Comparison of ENCODE assay signal across 1 cellular context in the genomic region with DNA sequence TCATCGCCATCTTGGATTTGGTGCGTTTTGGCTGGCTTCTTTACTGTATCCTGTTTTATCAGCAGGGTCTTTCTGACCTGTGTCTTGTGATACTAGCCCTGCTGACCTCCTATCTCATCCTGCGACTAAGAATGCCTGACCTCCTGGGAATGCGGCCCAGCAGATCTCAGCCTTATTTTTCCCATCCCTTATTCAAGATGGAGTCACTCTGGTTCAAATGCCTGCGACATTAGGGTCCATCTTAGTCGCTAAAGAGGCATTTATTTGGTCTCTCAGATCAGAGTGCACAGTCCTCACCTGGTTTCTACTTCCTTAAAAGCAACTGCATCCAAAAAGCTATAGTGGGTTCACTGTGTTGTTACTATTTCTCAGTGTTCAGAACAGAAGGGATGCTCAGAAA.
TF ChIP-seq lines count a peak whose summit lies in the region.

No MANE protein-coding gene starts in this region.

TF ChIP-seq in K562, 482 proteins besides CTCF, POLR2A, EP300 and RAD21 (continued from another document and continues in another):
- TF ChIP-seq OTX1 (CRISPR knock-in tag; IDR thresholded peaks at IDR 0.05): no peak
- no peak for TF ChIP-seq ZNF23 (CRISPR knock-in tag; IDR thresholded peaks at IDR 0.05)
- TF ChIP-seq PHTF2 (CRISPR knock-in tag; IDR thresholded peaks at IDR 0.05): no peak
- TF ChIP-seq, protein P1, sequence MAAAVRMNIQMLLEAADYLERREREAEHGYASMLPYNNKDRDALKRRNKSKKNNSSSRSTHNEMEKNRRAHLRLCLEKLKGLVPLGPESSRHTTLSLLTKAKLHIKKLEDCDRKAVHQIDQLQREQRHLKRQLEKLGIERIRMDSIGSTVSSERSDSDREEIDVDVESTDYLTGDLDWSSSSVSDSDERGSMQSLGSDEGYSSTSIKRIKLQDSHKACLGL (CRISPR knock-in tag; IDR thresholded peaks at IDR 0.05; ENCODE audit: borderline replicate concordance, poor library complexity, severe bottlenecking): peak; percentile 18
- TF ChIP-seq ZNF140 (CRISPR knock-in tag; IDR thresholded peaks at IDR 0.05): no peak
- no peak for TF ChIP-seq CBX5 (IDR thresholded peaks at IDR 0.05; ENCODE audit: borderline replicate concordance, low read depth)
- TF ChIP-seq YY1 (IDR thresholded peaks at IDR 0.05; ENCODE audit: borderline replicate concordance in 1 of 3, control insufficient read depth in 1 of 3, extremely low read depth in 1 of 3, insufficient read depth in 3 of 3, insufficient read length in 1 of 3, insufficient replicate concordance in 2 of 3, low read depth in 1 of 3, low read length in 2 of 3): no peak
- TF ChIP-seq BCOR (IDR thresholded peaks at IDR 0.05): no peak
- TF ChIP-seq, protein P2, sequence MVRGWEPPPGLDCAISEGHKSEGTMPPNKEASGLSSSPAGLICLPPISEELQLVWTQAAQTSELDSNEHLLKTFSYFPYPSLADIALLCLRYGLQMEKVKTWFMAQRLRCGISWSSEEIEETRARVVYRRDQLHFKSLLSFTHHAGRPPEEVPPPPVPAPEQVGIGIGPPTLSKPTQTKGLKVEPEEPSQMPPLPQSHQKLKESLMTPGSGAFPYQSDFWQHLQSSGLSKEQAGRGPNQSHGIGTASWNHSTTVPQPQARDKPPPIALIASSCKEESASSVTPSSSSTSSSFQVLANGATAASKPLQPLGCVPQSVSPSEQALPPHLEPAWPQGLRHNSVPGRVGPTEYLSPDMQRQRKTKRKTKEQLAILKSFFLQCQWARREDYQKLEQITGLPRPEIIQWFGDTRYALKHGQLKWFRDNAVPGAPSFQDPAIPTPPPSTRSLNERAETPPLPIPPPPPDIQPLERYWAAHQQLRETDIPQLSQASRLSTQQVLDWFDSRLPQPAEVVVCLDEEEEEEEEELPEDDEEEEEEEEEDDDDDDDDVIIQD (CRISPR knock-in tag; IDR thresholded peaks at IDR 0.05): no peak
- no peak for TF ChIP-seq DACH1 (IDR thresholded peaks at IDR 0.05; ENCODE audit: partially characterized antibody)
- no peak for TF ChIP-seq TEAD4 (IDR thresholded peaks at IDR 0.05; ENCODE audit: low read length)
- no peak for TF ChIP-seq TEAD4 (CRISPR knock-in tag; IDR thresholded peaks at IDR 0.05; ENCODE audit: borderline replicate concordance)
- TF ChIP-seq ZNF253 (CRISPR knock-in tag; conservative IDR thresholded peaks at IDR 0.05): no peak
- TF ChIP-seq RBM39 (optimal IDR thresholded peaks at IDR 0.05; ENCODE audit: low read depth, low read length): no peak
- no peak for TF ChIP-seq FOXK2 (conservative IDR thresholded peaks at IDR 0.05 in 1 of 2, IDR thresholded peaks at IDR 0.05 in 1 of 2; ENCODE audit: low read depth in 2 of 2)
- TF ChIP-seq ZNF76 (CRISPR knock-in tag; IDR thresholded peaks at IDR 0.05; ENCODE audit: borderline replicate concordance): no peak
- TF ChIP-seq, protein P3, sequence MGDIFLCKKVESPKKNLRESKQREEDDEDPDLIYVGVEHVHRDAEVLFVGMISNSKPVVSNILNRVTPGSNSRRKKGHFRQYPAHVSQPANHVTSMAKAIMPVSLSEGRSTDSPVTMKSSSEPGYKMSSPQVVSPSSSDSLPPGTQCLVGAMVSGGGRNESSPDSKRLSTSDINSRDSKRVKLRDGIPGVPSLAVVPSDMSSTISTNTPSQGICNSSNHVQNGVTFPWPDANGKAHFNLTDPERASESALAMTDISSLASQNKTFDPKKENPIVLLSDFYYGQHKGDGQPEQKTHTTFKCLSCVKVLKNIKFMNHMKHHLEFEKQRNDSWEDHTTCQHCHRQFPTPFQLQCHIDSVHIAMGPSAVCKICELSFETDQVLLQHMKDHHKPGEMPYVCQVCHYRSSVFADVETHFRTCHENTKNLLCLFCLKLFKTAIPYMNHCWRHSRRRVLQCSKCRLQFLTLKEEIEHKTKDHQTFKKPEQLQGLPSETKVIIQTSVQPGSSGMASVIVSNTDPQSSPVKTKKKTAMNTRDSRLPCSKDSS (IDR thresholded peaks at IDR 0.05; ENCODE audit: low read depth, partially characterized antibody): no peak
- no peak for TF ChIP-seq NCOA6 (IDR thresholded peaks at IDR 0.05)
- TF ChIP-seq SIN3A (IDR thresholded peaks at IDR 0.05; ENCODE audit: borderline replicate concordance in 2 of 2, control insufficient read depth in 1 of 2, low read depth in 2 of 2, low read length in 2 of 2): no peak
- 0 out of 2 replicates have a peak, but pooled peaks have one; percentile 51 for TF ChIP-seq ZBTB9 (CRISPR knock-in tag; IDR thresholded peaks at IDR 0.05)
- TF ChIP-seq PRMT5 (CRISPR knock-in tag; IDR thresholded peaks at IDR 0.05): no peak
- no peak for TF ChIP-seq MYBL2 (IDR thresholded peaks at IDR 0.05; ENCODE audit: low read depth)
- no peak for TF ChIP-seq MYBL2 (CRISPR knock-in tag; IDR thresholded peaks at IDR 0.05; ENCODE audit: borderline replicate concordance)
- TF ChIP-seq MXI1 (IDR thresholded peaks at IDR 0.05; ENCODE audit: low read depth, low read length): no peak
- TF ChIP-seq ZNF668 (CRISPR knock-in tag; IDR thresholded peaks at IDR 0.05): peak; percentile 91; the same call in 1 of the 2 replicates
- peak; percentile 69; the same call in 1 of the 2 replicates for TF ChIP-seq SMAD3 (CRISPR knock-in tag; conservative IDR thresholded peaks at IDR 0.05)
- TF ChIP-seq FOXA3 (CRISPR knock-in tag; conservative IDR thresholded peaks at IDR 0.05 in 1 of 2, IDR thresholded peaks at IDR 0.05 in 1 of 2): no peak
- peak; percentile 79; the same call in 1 of the 2 replicates for TF ChIP-seq ZNF644 (tag; IDR thresholded peaks at IDR 0.05; ENCODE audit: low read depth)
- peak in 1 of 2 experiments; percentile 61; a peak in 2 of 4 replicates for TF ChIP-seq ZNF639 (CRISPR knock-in tag; conservative IDR thresholded peaks at IDR 0.05 in 1 of 2, IDR thresholded peaks at IDR 0.05 in 1 of 2)
- TF ChIP-seq PCBP2 (IDR thresholded peaks at IDR 0.05; ENCODE audit: low read depth, low read length, poor library complexity, severe bottlenecking): no peak
- TF ChIP-seq, protein P4, sequence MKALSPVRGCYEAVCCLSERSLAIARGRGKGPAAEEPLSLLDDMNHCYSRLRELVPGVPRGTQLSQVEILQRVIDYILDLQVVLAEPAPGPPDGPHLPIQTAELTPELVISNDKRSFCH (CRISPR knock-in tag; IDR thresholded peaks at IDR 0.05): peak; percentile 55; the same call in 1 of the 2 replicates
- TF ChIP-seq, protein P4 (tag; IDR thresholded peaks at IDR 0.05): peak; percentile 94
- peak; percentile 72; the same call in 1 of the 2 replicates for TF ChIP-seq KLF6 (CRISPR knock-in tag; IDR thresholded peaks at IDR 0.05; ENCODE audit: borderline replicate concordance)
- no peak for TF ChIP-seq ZBTB43 (CRISPR knock-in tag; IDR thresholded peaks at IDR 0.05)
- no peak for TF ChIP-seq NR4A1 (CRISPR knock-in tag; IDR thresholded peaks at IDR 0.05)
- TF ChIP-seq NR4A1 (tag; IDR thresholded peaks at IDR 0.05): peak; percentile 97
- TF ChIP-seq ASH1L (IDR thresholded peaks at IDR 0.05; ENCODE audit: borderline replicate concordance, low read depth, partially characterized antibody): no peak
- no peak for TF ChIP-seq SREBF2 (CRISPR knock-in tag; IDR thresholded peaks at IDR 0.05)
- TF ChIP-seq GMEB1 (CRISPR knock-in tag; IDR thresholded peaks at IDR 0.05): no peak
- no peak for TF ChIP-seq NR2C2 (CRISPR knock-in tag; IDR thresholded peaks at IDR 0.05)
- TF ChIP-seq NR2C2 (tag; IDR thresholded peaks at IDR 0.05): peak; percentile 46; the same call in 1 of the 2 replicates
- TF ChIP-seq, protein P5, sequence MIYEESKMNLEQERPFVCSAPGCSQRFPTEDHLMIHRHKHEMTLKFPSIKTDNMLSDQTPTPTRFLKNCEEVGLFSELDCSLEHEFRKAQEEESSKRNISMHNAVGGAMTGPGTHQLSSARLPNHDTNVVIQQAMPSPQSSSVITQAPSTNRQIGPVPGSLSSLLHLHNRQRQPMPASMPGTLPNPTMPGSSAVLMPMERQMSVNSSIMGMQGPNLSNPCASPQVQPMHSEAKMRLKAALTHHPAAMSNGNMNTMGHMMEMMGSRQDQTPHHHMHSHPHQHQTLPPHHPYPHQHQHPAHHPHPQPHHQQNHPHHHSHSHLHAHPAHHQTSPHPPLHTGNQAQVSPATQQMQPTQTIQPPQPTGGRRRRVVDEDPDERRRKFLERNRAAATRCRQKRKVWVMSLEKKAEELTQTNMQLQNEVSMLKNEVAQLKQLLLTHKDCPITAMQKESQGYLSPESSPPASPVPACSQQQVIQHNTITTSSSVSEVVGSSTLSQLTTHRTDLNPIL (CRISPR knock-in tag; IDR thresholded peaks at IDR 0.05): no peak
- no peak for TF ChIP-seq COPS2 (conservative IDR thresholded peaks at IDR 0.05)
- no peak for TF ChIP-seq ELK1 (CRISPR knock-in tag; IDR thresholded peaks at IDR 0.05)
- TF ChIP-seq ATF1 (CRISPR knock-in tag; IDR thresholded peaks at IDR 0.05): no peak
- TF ChIP-seq ATF1 (tag; IDR thresholded peaks at IDR 0.05): no peak
- no peak for TF ChIP-seq HEY1 (CRISPR knock-in tag; IDR thresholded peaks at IDR 0.05; ENCODE audit: borderline replicate concordance)
- TF ChIP-seq SIX5 (IDR thresholded peaks at IDR 0.05; ENCODE audit: borderline replicate concordance in 1 of 2, insufficient read depth in 1 of 2, low read depth in 1 of 2, low read length in 2 of 2): no peak
- TF ChIP-seq NCOA4 (IDR thresholded peaks at IDR 0.05; ENCODE audit: partially characterized antibody): no peak
- TF ChIP-seq CREB1 (IDR thresholded peaks at IDR 0.05): no peak
- TF ChIP-seq CREB1 (CRISPR knock-in tag; IDR thresholded peaks at IDR 0.05): no peak
- TF ChIP-seq, protein P6, sequence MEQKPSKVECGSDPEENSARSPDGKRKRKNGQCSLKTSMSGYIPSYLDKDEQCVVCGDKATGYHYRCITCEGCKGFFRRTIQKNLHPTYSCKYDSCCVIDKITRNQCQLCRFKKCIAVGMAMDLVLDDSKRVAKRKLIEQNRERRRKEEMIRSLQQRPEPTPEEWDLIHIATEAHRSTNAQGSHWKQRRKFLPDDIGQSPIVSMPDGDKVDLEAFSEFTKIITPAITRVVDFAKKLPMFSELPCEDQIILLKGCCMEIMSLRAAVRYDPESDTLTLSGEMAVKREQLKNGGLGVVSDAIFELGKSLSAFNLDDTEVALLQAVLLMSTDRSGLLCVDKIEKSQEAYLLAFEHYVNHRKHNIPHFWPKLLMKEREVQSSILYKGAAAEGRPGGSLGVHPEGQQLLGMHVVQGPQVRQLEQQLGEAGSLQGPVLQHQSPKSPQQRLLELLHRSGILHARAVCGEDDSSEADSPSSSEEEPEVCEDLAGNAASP (IDR thresholded peaks at IDR 0.05): no peak
- peak; percentile 94 for TF ChIP-seq DMBX1 (CRISPR knock-in tag; IDR thresholded peaks at IDR 0.05; ENCODE audit: borderline replicate concordance)
- peak; percentile 83 for TF ChIP-seq SMAD4 (CRISPR knock-in tag; conservative IDR thresholded peaks at IDR 0.05)
- TF ChIP-seq PTRF (tag; IDR thresholded peaks at IDR 0.05): peak; percentile 89
- no peak for TF ChIP-seq CHD1 (IDR thresholded peaks at IDR 0.05; ENCODE audit: low read length)
- no peak for TF ChIP-seq KDM2B (CRISPR knock-in tag; IDR thresholded peaks at IDR 0.05)
- TF ChIP-seq SLC30A9 (CRISPR knock-in tag; IDR thresholded peaks at IDR 0.05): no peak
- no peak for TF ChIP-seq ZNF347 (CRISPR knock-in tag; IDR thresholded peaks at IDR 0.05; ENCODE audit: low read depth)
- TF ChIP-seq ZNF354B (CRISPR knock-in tag; IDR thresholded peaks at IDR 0.05): no peak
- TF ChIP-seq KLF1 (tag; IDR thresholded peaks at IDR 0.05): peak; percentile 52; the same call in 1 of the 2 replicates
